25 cellular contexts compared by ENCODE assay signal in the genomic region with DNA sequence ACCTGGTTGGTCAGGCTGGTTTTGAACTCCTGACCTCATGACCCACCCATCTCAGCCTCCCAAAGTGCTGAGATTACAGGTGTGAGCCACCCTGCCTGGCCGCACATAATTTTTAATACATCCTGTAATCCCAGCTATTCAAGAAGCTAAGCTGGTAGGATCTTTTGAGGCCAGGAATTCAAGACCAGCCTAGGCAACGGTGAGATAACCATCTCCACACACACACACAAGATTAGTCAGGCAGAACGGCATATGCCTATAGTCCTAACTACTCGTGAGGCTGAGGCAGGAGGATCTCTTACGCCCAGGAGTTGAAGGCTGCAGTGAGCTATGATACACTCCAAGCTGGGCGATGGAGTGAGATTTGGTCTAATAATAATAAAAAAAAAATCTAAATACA.
"Had no signal": no experiment of that assay in that cellular context is flagged by ENCODE, and none has a peak within 500 bp of the region (broad histone marks: within the 10 kb centered on the region; RNA-seq: fewer than 3 reads in every experiment).

No MANE protein-coding gene starts in this region.

- H3K79me2 ChIP-seq: parathyroid adenoma had no signal

- H3K9ac ChIP-seq: neural progenitor cell, parathyroid adenoma had no signal

- H3K4me3 ChIP-seq: neural progenitor cell, ovary, psoas muscle, right lobe of liver, sigmoid colon, suprapubic skin, testis, tibial nerve, upper lobe of right lung, uterus had no signal

- H3K9me3 ChIP-seq: ovary, psoas muscle, right lobe of liver, sigmoid colon, suprapubic skin, testis, tibial nerve, upper lobe of right lung, uterus had no signal

- DNase-seq: naive thymus-derived CD4-positive, alpha-beta T cell; natural killer cell; occipital lobe; ovary; posterior cingulate gyrus; psoas muscle; right cardiac atrium; right lobe of liver; sigmoid colon; small intestine; stimulated activated CD4-positive, alpha-beta T cell treated with anti-CD3 and anti-CD28 coated beads, Interleukin-15, amount 100 ng/mL, for 24 hours; stimulated activated CD4-positive, alpha-beta T cell treated with anti-CD3 and anti-CD28 coated beads, Interleukin-4, amount 100 ng/mL, for 1 hour; stimulated activated CD4-positive, alpha-beta T cell treated with anti-CD3 and anti-CD28 coated beads, Interleukin-4, amount 100 ng/mL, for 4 hours; stimulated activated CD8-positive, alpha-beta memory T cell treated with anti-CD3 and anti-CD28 coated beads, Interleukin-4, amount 100 ng/mL, for 48 hours; stimulated activated naive CD4-positive, alpha-beta T cell; stimulated activated naive CD8-positive, alpha-beta T cell treated with anti-CD3 and anti-CD28 coated beads, Interleukin-15, amount 100 ng/mL, for 72 hours; stimulated activated naive CD8-positive, alpha-beta T cell treated with anti-CD3 and anti-CD28 coated beads, Interleukin-15, Interleukin-2, amounts not matched to agents 100 U/mL and 50 U/mL, for 24 hours; substantia nigra; testis; upper lobe of right lung; uterus had no signal

- H3K27me3 ChIP-seq: neural progenitor cell, ovary, right lobe of liver, sigmoid colon, suprapubic skin, testis, tibial nerve, upper lobe of right lung, uterus had no signal

- H3K4me2 ChIP-seq: neural progenitor cell had no signal

- H2AFZ ChIP-seq: neural progenitor cell, parathyroid adenoma had no signal

- FAIRE-seq: small intestine had no signal

- H3K27ac ChIP-seq: neural progenitor cell, ovary, parathyroid adenoma, psoas muscle, right lobe of liver, sigmoid colon, suprapubic skin, testis, tibial nerve, upper lobe of right lung, uterus had no signal

- H3K4me1 ChIP-seq: neural progenitor cell, parathyroid adenoma, psoas muscle, right lobe of liver, sigmoid colon, suprapubic skin, testis, tibial nerve, upper lobe of right lung, uterus had no signal

- H3K36me3 ChIP-seq: neural progenitor cell, ovary, right lobe of liver, sigmoid colon, suprapubic skin, tibial nerve, upper lobe of right lung, uterus had no signal
